ENCODE assay signal across 1 cellular context in the genomic region with DNA sequence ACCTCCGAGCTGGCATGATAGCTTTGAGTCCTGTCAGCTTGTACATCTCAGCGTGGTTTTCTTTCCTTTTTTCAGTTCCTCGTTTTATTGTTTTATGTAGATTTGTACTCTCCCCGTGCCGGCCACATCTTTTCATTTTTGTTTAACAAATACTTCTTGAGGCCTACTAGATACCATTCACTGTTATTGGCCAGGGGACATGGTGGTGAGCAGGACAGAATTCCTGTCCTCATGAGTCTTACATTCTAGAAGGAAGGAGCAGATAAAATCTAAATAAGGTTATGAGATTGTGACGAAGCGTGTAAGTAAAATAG.
TF ChIP-seq lines count a peak whose summit lies in the region.

No MANE protein-coding gene starts in this region.

TF ChIP-seq in GM12878, 131 proteins besides CTCF, POLR2A, EP300 and RAD21 (continued from another document and continues in another):
- TF ChIP-seq YY1 (IDR thresholded peaks at IDR 0.05; ENCODE audit: low read depth, low read length) (peak; percentile 39; the same call in 1 of the 2 replicates), ZBED1 (IDR thresholded peaks at IDR 0.05; ENCODE audit: borderline replicate concordance) (no peak), SIN3A (IDR thresholded peaks at IDR 0.05; ENCODE audit: low read depth, low read length) (peak; percentile 70), ETV6 (conservative IDR thresholded peaks at IDR 0.05 in 1 of 2, IDR thresholded peaks at IDR 0.05 in 1 of 2; ENCODE audit: borderline replicate concordance in 1 of 2, low read depth in 1 of 2) (peak in 1 of 2 experiments; percentile 7; a peak in 1 of 4 replicates), BRCA1 (IDR thresholded peaks at IDR 0.05; ENCODE audit: low read depth, low read length) (no peak), ZNF207 (IDR thresholded peaks at IDR 0.05; ENCODE audit: borderline replicate concordance) (no peak), RBBP5 (conservative IDR thresholded peaks at IDR 0.05) (no peak), RB1 (IDR thresholded peaks at IDR 0.05; ENCODE audit: borderline replicate concordance) (no peak), SMAD1 (IDR thresholded peaks at IDR 0.05; ENCODE audit: low read depth, partially characterized antibody) (no peak), FOXK2 (IDR thresholded peaks at IDR 0.05) (no peak), ELK1 (IDR thresholded peaks at IDR 0.05; ENCODE audit: low read depth, low read length) (no peak), STAT1 (conservative IDR thresholded peaks at IDR 0.05) (no peak), NR2F1 (conservative IDR thresholded peaks at IDR 0.05) (no peak), TCF7 (IDR thresholded peaks at IDR 0.05; ENCODE audit: borderline replicate concordance) (peak; percentile 20; the same call in 1 of the 2 replicates), ZNF622 (IDR thresholded peaks at IDR 0.05) (no peak), BCL3 (IDR thresholded peaks at IDR 0.05; ENCODE audit: borderline replicate concordance, insufficient read depth, low read depth, low read length, poor library complexity, severe bottlenecking) (no peak), IRF5 (IDR thresholded peaks at IDR 0.05; ENCODE audit: borderline replicate concordance) (no peak), CBX5 (IDR thresholded peaks at IDR 0.05; ENCODE audit: low read depth) (peak; percentile 87; the same call in 1 of the 2 replicates), WRNIP1 (IDR thresholded peaks at IDR 0.05; ENCODE audit: borderline replicate concordance, low read depth, low read length) (0 out of 2 replicates have a peak, but pooled peaks have one; percentile 55), ATF7 (IDR thresholded peaks at IDR 0.05; ENCODE audit: low read depth) (peak; percentile 47; the same call in 1 of the 2 replicates), HDGF (IDR thresholded peaks at IDR 0.05) (no peak), MXI1 (IDR thresholded peaks at IDR 0.05; ENCODE audit: low read depth, low read length) (peak; percentile 83; the same call in 1 of the 2 replicates), SUZ12 (IDR thresholded peaks at IDR 0.05; ENCODE audit: unreplicated experiment) (no peak), USF2 (IDR thresholded peaks at IDR 0.05; ENCODE audit: borderline replicate concordance, low read depth, low read length) (peak; percentile 48), IKZF2 (IDR thresholded peaks at IDR 0.05) (peak in 1 of 2 experiments; percentile 49; a peak in 2 of 4 replicates), NR2C1 (IDR thresholded peaks at IDR 0.05) (no peak), MEF2A (IDR thresholded peaks at IDR 0.05; ENCODE audit: insufficient read depth, low read depth, low read length) (no peak), TAF1 (IDR thresholded peaks at IDR 0.05; ENCODE audit: borderline replicate concordance, low read depth, low read length) (peak; percentile 32; the same call in 1 of the 2 replicates), SUPT20H (IDR thresholded peaks at IDR 0.05; ENCODE audit: borderline replicate concordance, control insufficient read depth, low read depth, low read length) (no peak), ZSCAN29 (IDR thresholded peaks at IDR 0.05) (no peak), GATAD2B (conservative IDR thresholded peaks at IDR 0.05; ENCODE audit: low read depth) (no peak), ZNF217 (IDR thresholded peaks at IDR 0.05) (0 out of 2 replicates have a peak, but pooled peaks have one; percentile 39), TARDBP (IDR thresholded peaks at IDR 0.05; ENCODE audit: borderline replicate concordance) (no peak), CBX3 (IDR thresholded peaks at IDR 0.05; ENCODE audit: borderline replicate concordance, low read depth) (no peak), JUNB (IDR thresholded peaks at IDR 0.05) (no peak), CEBPZ (IDR thresholded peaks at IDR 0.05; ENCODE audit: low read depth, low read length) (no peak)
- TF ChIP-seq, protein P1, sequence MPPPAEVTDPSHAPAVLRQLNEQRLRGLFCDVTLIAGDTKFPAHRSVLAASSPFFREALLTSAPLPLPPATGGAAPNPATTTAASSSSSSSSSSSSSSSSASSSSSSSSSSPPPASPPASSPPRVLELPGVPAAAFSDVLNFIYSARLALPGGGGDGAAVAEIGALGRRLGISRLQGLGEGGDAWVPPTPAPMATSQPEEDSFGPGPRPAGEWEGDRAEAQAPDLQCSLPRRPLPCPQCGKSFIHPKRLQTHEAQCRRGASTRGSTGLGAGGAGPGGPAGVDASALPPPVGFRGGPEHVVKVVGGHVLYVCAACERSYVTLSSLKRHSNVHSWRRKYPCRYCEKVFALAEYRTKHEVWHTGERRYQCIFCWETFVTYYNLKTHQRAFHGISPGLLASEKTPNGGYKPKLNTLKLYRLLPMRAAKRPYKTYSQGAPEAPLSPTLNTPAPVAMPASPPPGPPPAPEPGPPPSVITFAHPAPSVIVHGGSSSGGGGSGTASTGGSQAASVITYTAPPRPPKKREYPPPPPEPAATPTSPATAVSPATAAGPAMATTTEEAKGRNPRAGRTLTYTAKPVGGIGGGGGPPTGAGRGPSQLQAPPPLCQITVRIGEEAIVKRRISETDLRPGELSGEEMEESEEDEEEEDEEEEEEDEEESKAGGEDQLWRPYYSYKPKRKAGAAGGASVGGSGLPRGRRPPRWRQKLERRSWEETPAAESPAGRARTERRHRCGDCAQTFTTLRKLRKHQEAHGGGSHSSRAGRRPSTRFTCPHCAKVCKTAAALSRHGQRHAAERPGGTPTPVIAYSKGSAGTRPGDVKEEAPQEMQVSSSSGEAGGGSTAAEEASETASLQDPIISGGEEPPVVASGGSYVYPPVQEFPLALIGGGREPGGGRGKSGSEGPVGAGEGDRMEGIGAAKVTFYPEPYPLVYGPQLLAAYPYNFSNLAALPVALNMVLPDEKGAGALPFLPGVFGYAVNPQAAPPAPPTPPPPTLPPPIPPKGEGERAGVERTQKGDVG (CRISPR knock-in tag; IDR thresholded peaks at IDR 0.05), result no peak
- TF ChIP-seq, protein P2, sequence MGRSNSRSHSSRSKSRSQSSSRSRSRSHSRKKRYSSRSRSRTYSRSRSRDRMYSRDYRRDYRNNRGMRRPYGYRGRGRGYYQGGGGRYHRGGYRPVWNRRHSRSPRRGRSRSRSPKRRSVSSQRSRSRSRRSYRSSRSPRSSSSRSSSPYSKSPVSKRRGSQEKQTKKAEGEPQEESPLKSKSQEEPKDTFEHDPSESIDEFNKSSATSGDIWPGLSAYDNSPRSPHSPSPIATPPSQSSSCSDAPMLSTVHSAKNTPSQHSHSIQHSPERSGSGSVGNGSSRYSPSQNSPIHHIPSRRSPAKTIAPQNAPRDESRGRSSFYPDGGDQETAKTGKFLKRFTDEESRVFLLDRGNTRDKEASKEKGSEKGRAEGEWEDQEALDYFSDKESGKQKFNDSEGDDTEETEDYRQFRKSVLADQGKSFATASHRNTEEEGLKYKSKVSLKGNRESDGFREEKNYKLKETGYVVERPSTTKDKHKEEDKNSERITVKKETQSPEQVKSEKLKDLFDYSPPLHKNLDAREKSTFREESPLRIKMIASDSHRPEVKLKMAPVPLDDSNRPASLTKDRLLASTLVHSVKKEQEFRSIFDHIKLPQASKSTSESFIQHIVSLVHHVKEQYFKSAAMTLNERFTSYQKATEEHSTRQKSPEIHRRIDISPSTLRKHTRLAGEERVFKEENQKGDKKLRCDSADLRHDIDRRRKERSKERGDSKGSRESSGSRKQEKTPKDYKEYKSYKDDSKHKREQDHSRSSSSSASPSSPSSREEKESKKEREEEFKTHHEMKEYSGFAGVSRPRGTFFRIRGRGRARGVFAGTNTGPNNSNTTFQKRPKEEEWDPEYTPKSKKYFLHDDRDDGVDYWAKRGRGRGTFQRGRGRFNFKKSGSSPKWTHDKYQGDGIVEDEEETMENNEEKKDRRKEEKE (IDR thresholded peaks at IDR 0.05), result no peak
- TF ChIP-seq, protein P3, sequence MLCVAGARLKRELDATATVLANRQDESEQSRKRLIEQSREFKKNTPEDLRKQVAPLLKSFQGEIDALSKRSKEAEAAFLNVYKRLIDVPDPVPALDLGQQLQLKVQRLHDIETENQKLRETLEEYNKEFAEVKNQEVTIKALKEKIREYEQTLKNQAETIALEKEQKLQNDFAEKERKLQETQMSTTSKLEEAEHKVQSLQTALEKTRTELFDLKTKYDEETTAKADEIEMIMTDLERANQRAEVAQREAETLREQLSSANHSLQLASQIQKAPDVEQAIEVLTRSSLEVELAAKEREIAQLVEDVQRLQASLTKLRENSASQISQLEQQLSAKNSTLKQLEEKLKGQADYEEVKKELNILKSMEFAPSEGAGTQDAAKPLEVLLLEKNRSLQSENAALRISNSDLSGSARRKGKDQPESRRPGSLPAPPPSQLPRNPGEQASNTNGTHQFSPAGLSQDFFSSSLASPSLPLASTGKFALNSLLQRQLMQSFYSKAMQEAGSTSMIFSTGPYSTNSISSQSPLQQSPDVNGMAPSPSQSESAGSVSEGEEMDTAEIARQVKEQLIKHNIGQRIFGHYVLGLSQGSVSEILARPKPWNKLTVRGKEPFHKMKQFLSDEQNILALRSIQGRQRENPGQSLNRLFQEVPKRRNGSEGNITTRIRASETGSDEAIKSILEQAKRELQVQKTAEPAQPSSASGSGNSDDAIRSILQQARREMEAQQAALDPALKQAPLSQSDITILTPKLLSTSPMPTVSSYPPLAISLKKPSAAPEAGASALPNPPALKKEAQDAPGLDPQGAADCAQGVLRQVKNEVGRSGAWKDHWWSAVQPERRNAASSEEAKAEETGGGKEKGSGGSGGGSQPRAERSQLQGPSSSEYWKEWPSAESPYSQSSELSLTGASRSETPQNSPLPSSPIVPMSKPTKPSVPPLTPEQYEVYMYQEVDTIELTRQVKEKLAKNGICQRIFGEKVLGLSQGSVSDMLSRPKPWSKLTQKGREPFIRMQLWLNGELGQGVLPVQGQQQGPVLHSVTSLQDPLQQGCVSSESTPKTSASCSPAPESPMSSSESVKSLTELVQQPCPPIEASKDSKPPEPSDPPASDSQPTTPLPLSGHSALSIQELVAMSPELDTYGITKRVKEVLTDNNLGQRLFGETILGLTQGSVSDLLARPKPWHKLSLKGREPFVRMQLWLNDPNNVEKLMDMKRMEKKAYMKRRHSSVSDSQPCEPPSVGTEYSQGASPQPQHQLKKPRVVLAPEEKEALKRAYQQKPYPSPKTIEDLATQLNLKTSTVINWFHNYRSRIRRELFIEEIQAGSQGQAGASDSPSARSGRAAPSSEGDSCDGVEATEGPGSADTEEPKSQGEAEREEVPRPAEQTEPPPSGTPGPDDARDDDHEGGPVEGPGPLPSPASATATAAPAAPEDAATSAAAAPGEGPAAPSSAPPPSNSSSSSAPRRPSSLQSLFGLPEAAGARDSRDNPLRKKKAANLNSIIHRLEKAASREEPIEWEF (IDR thresholded peaks at IDR 0.05; ENCODE audit: insufficient replicate concordance, low read depth, low read length), result no peak
